8 cellular contexts compared by ENCODE assay signal in the genomic region with DNA sequence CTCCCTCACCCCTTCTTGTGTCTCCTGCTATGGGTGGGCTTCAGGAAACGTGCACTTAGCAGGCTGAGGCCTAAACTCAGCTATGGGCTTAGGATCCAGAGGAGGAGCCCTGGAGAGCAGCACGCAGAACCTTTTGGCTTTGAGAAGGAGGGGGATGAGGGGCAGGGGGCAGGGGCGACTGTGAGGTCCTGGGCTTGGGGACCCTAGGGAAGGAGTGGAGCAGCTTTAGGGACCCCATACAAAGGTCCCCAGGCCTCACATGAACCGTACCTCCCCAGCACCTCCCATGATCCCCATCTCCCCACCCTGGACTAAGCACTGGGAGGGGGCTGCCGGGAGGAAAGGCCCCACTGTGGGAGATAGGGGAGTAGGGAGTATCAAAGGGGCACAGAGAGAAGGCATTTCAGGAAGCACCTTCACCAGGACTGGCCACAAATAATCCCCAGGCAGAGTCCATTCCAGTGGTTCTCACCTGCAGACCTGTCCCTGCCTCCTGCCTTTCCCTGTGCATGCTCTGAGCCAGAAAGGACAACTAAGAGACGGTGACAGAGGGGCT.
A peak's percentile ranks its signal among the peaks of the same experiment; 100 is the strongest.
DNase-seq lines count a peak whose midpoint lies in the region; ATAC-seq and TF ChIP-seq lines count a peak whose summit lies in the region.

No MANE protein-coding gene starts in this region.

- peaks cover 72% of the 10 kb centered on the region for H3K4me1 ChIP-seq in CD4-positive, alpha-beta memory T cell (ENCODE audit: insufficient read depth, low read length)
- H3K4me1 ChIP-seq in MM.1S (ENCODE audit: low read length) = peaks cover 66% of the 10 kb centered on the region

- H3K36me3 Mint-ChIP-seq in CD4-positive, alpha-beta memory T cell = no peaks in the 10 kb centered on the region
- peaks cover 5% of the 10 kb centered on the region for H3K36me3 Mint-ChIP-seq in central memory CD8-positive, alpha-beta T cell (ENCODE audit: insufficient read depth)
- H3K36me3 Mint-ChIP-seq in natural killer cell treated with Interleukin-12 subunit alpha and Interleukin-12 subunit beta and Interleukin-15 and Interleukin-18, amount 100 ng/mL, for 72 hours = no peaks in the 10 kb centered on the region
- H3K36me3 Mint-ChIP-seq in nephron progenitor cell (ENCODE audit: low read depth) = no peaks in the 10 kb centered on the region

- peak overlapping the region in 1 of 2 donors; percentile 20 for H3K4me3 ChIP-seq in CD4-positive, alpha-beta memory T cell (ENCODE audit: low read length in 2 of 2)
- H3K4me3 ChIP-seq in MM.1S (ENCODE audit: low read length) = no peak overlapping the region

- H3K9me3 ChIP-seq in CD4-positive, alpha-beta memory T cell (ENCODE audit: control insufficient read depth in 1 of 2, low read length in 2 of 2) = no peaks in the 10 kb centered on the region
- H3K9me3 ChIP-seq in MM.1S (replicated peaks; ENCODE audit: insufficient read depth, low read length) = no peaks in the 10 kb centered on the region

- peaks cover 62 to 79% (median 68%) of the 10 kb centered on the region in 4 donors for H3K4me1 Mint-ChIP-seq in CD4-positive, alpha-beta memory T cell
- H3K4me1 Mint-ChIP-seq in central memory CD8-positive, alpha-beta T cell = peaks cover 73% of the 10 kb centered on the region
- H3K4me1 Mint-ChIP-seq in natural killer cell treated with Interleukin-12 subunit alpha and Interleukin-12 subunit beta and Interleukin-15 and Interleukin-18, amount 100 ng/mL, for 72 hours (ENCODE audit: low read depth in 2 of 2) = peaks cover 66 to 71% of the 10 kb centered on the region in 2 donors
- peaks cover 56% of the 10 kb centered on the region for H3K4me1 Mint-ChIP-seq in nephron progenitor cell

- H3K9me2 ChIP-seq in MM.1S (replicated peaks; ENCODE audit: insufficient read depth, low read length) = no peaks in the 10 kb centered on the region

- no peaks in the 10 kb centered on the region for H3K36me3 ChIP-seq in CD4-positive, alpha-beta memory T cell (ENCODE audit: insufficient read depth, low read length)
- H3K36me3 ChIP-seq in MM.1S (replicated peaks; ENCODE audit: insufficient read depth, low read length) = no peaks in the 10 kb centered on the region

- peak overlapping the region; percentile 81 for H3K4me2 ChIP-seq in MM.1S (ENCODE audit: low read depth, low read length)

- no peaks in the 10 kb centered on the region for H4K20me1 ChIP-seq in MM.1S (ENCODE audit: insufficient read depth, low read length)

- TF ChIP-seq CTCF in MM.1S (IDR thresholded peaks at IDR 0.05; ENCODE audit: low read length) (no peak), nephron progenitor cell (IDR thresholded peaks at IDR 0.05) (no peak)

- no peak for ATAC-seq in central memory CD8-positive, alpha-beta T cell (replicated peaks; ENCODE audit: extremely low read depth, poor library complexity, severe bottlenecking)
- no peak for ATAC-seq in natural killer cell treated with Interleukin-12 subunit alpha and Interleukin-12 subunit beta and Interleukin-15 and Interleukin-18, amount 100 ng/mL, for 72 hours

- H3K9me3 Mint-ChIP-seq in CD4-positive, alpha-beta memory T cell = no peaks in the 10 kb centered on the region
- no peaks in the 10 kb centered on the region for H3K9me3 Mint-ChIP-seq in central memory CD8-positive, alpha-beta T cell
- no peaks in the 10 kb centered on the region for H3K9me3 Mint-ChIP-seq in natural killer cell treated with Interleukin-12 subunit alpha and Interleukin-12 subunit beta and Interleukin-15 and Interleukin-18, amount 100 ng/mL, for 72 hours
- no peaks in the 10 kb centered on the region for H3K9me3 Mint-ChIP-seq in nephron progenitor cell

- H3K27ac Mint-ChIP-seq in CD4-positive, alpha-beta memory T cell = peak overlapping the region; percentile 70 to 99 (median 94)
- peak overlapping the region; percentile 93 for H3K27ac Mint-ChIP-seq in central memory CD8-positive, alpha-beta T cell (ENCODE audit: low read depth)
- peak overlapping the region; percentile 92 to 96 for H3K27ac Mint-ChIP-seq in natural killer cell treated with Interleukin-12 subunit alpha and Interleukin-12 subunit beta and Interleukin-15 and Interleukin-18, amount 100 ng/mL, for 72 hours
- no peak overlapping the region for H3K27ac Mint-ChIP-seq in nephron progenitor cell

- peak overlapping the region; percentile 70 for H3K27ac ChIP-seq in CD4-positive, alpha-beta memory T cell (ENCODE audit: low read depth, low read length)
- H3K27ac ChIP-seq in MM.1S (ENCODE audit: low read length) = peak overlapping the region; percentile 93

- no peak overlapping the region for H2AFZ ChIP-seq in MM.1S (ENCODE audit: low read length)

- POLR2A ChIA-PET in CD4-positive, alpha-beta memory T cell (lab: Charles Lee; ENCODE audit: partially characterized antibody) = interaction anchor here (0.7 to 11.1 kb wide), 33 partner anchors 8 to 224 kb away, joined by 3 to 242 read pairs (median 6); partner anchors contain the start of gene KLF13
- POLR2A ChIA-PET in HEK293T (lab: Yijun Ruan, JAX) = no interaction called here

- H3F3A ChIP-seq in MM.1S (ENCODE audit: insufficient read depth, low read length) = peaks cover 53% of the 10 kb centered on the region

- H3K4me3 Mint-ChIP-seq in CD4-positive, alpha-beta memory T cell = peak overlapping the region; percentile 65 to 79 (median 76)
- H3K4me3 Mint-ChIP-seq in central memory CD8-positive, alpha-beta T cell = peak overlapping the region; percentile 63
- peak overlapping the region; percentile 77 for H3K4me3 Mint-ChIP-seq in natural killer cell treated with Interleukin-12 subunit alpha and Interleukin-12 subunit beta and Interleukin-15 and Interleukin-18, amount 100 ng/mL, for 72 hours
- no peak overlapping the region for H3K4me3 Mint-ChIP-seq in nephron progenitor cell

- CTCF ChIA-PET in CD4-positive, alpha-beta memory T cell (lab: Charles Lee; ENCODE audit: partially characterized antibody) = interaction anchor here (1.0 to 4.5 kb wide), 16 partner anchors 12 to 224 kb away, joined by 3 to 46 read pairs (median 8); partner anchors contain the start of gene KLF13
- CTCF ChIA-PET in HEK293T (lab: Yijun Ruan, JAX) = no interaction called here

- peak overlapping the region; percentile 81 for H3K9ac ChIP-seq in MM.1S (ENCODE audit: low read length)

- intact Hi-C loops in CD4-positive, alpha-beta memory T cell (cut with micrococcal nuclease) = loop anchor here (1.0 to 5.0 kb wide), 5 partner anchors 22 to 224 kb away; no protein-coding TSS in a partner anchor

- no peak for DNase-seq in CD4-positive, alpha-beta memory T cell
- no peak for DNase-seq in MM.1S
- DNase-seq in central memory CD8-positive, alpha-beta T cell (ENCODE audit: low spot score in 2 of 2) = no peak
- peak; percentile 48 for DNase-seq in natural killer cell treated with Interleukin-12 subunit alpha and Interleukin-12 subunit beta and Interleukin-15 and Interleukin-18, amount 100 ng/mL, for 72 hours (ENCODE audit: low spot score)
- no peak for DNase-seq in NCI-H2081 treated with DMSO at 0.1 percent for 48 hours (lab: John Stamatoyannopoulos, UW)
- no peak for DNase-seq in NCI-H1092 (lab: John Stamatoyannopoulos, UW)
- DNase-seq in nephron progenitor cell = no peak
- no peak for DNase-seq in HEK293T (ENCODE audit: extremely low spot score)

- H3K27me3 ChIP-seq in CD4-positive, alpha-beta memory T cell (ENCODE audit: insufficient read depth, low read length) = no peaks in the 10 kb centered on the region
- H3K27me3 ChIP-seq in MM.1S (replicated peaks; ENCODE audit: insufficient read depth, low read length) = no peaks in the 10 kb centered on the region

- no peaks in the 10 kb centered on the region for H3K27me3 Mint-ChIP-seq in CD4-positive, alpha-beta memory T cell
- H3K27me3 Mint-ChIP-seq in central memory CD8-positive, alpha-beta T cell = no peaks in the 10 kb centered on the region
- H3K27me3 Mint-ChIP-seq in natural killer cell treated with Interleukin-12 subunit alpha and Interleukin-12 subunit beta and Interleukin-15 and Interleukin-18, amount 100 ng/mL, for 72 hours = no peaks in the 10 kb centered on the region
- peaks cover 11% of the 10 kb centered on the region for H3K27me3 Mint-ChIP-seq in nephron progenitor cell (ENCODE audit: low read depth, poor library complexity)

- H3K79me2 ChIP-seq in MM.1S (ENCODE audit: low read length) = no peaks in the 10 kb centered on the region

TF ChIP-seq in HEK293T, 16 proteins besides CTCF, POLR2A, EP300 and RAD21:
- no peak for TF ChIP-seq HDGF (IDR thresholded peaks at IDR 0.05; ENCODE audit: borderline replicate concordance)
- no peak for TF ChIP-seq LEF1 (IDR thresholded peaks at IDR 0.05; ENCODE audit: borderline replicate concordance)
- TF ChIP-seq BHLHE40 (IDR thresholded peaks at IDR 0.05; ENCODE audit: borderline replicate concordance) = no peak
